Comparison of ENCODE assay signal across 13 cellular contexts in the genomic region with DNA sequence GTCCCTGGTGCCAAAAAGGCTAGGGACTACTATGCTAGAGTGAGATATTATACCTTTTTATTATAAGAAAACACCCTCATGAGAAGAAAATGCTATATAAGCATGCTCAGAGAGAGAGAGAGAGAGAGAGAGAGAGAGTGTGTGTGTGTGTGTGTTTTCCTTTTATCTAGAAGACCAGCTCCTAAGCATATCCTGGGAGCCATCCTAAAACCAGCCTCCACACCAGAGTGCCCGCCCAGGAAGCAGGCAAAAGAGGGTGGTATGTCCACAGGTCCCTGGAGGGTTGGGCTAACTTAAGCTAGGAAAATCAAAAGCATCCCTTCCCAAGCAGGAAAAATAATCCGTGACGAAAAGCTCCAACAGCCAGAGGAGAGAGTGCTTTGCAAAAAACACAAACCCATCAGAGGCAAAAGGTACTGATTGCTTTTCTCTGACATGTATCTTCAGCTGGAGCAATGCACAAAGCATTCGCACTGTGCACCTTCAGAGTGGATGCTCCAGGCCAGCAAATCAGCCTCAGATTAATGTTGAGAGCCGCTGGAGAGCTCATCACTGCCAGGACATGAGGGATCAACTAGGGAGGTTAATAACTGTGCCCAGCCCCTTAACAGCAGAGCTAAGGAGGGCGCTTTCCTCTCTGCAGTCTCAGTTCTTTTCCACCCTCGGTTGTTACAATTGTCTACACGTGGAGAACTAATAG.
DNase-seq lines count a peak whose midpoint lies in the region; ATAC-seq and TF ChIP-seq lines count a peak whose summit lies in the region.
"Had no signal": no experiment of that assay in that cellular context is flagged by ENCODE, and none has a peak within 500 bp of the region (broad histone marks: within the 10 kb centered on the region; RNA-seq: fewer than 3 reads in every experiment).

No MANE protein-coding gene starts in this region.

- DNase-seq in NCI-H2227 treated with DMSO at 0.1 percent for 48 hours (lab: John Stamatoyannopoulos, UW): peak; percentile 55
- no peak for DNase-seq in PC-3
- DNase-seq in fibroblast of gingiva (ENCODE audit: low read depth): peak; percentile 7
- no peak for DNase-seq in NCI-H146 treated with DMSO at 0.1 percent for 48 hours (lab: John Stamatoyannopoulos, UW; ENCODE audit: unreplicated experiment)
- no peak for DNase-seq in NCI-H510A (lab: John Stamatoyannopoulos, UW)
- DNase-seq in Right ventricle myocardium superior: no peak
- DNase-seq: ACHN, DND-41, H9, NCI-H187 treated with DMSO at 0.1 percent for 48 hours, NCI-H345 had no signal

- H3K27ac ChIP-seq in PC-3 (ENCODE audit: low read length): no peak overlapping the region
- H3K27ac ChIP-seq: SJSA1 had no signal

- no peak overlapping the region for H3K9ac ChIP-seq in PC-3 (ENCODE audit: low read length)

- peaks cover 13% of the 10 kb centered on the region for H3K4me1 ChIP-seq in PC-3 (ENCODE audit: insufficient read depth, low read length)
- H3K4me1 ChIP-seq: SJSA1 had no signal

- peak; percentile 18 for ATAC-seq in PC-3
- ATAC-seq in GM18858 (IDR thresholded peaks at IDR 0.05; ENCODE audit: unreplicated experiment): no peak
- no peak for ATAC-seq in Right ventricle myocardium superior (ENCODE audit: poor library complexity)

- H3K79me2 ChIP-seq in PC-3 (ENCODE audit: low read length): no peaks in the 10 kb centered on the region

- no peak for TF ChIP-seq CTCF in PC-3 (conservative IDR thresholded peaks at IDR 0.05; ENCODE audit: low read depth, low read length)

- no TSS peak for BruUV-seq in PC-3 (replicated peaks; lab: Mats Ljungman, UMichigan)

- no peaks in the 10 kb centered on the region for H3K36me3 ChIP-seq in PC-3 (ENCODE audit: low read depth, low read length)
- H3K36me3 ChIP-seq: SJSA1 had no signal

- intact Hi-C loops in PC-3 (cut with micrococcal nuclease) (no loop called here), Right ventricle myocardium superior (cut with DNase I) (no loop called here)

- no peaks in the 10 kb centered on the region for H3K9me3 ChIP-seq in PC-3 (ENCODE audit: low read length)
- H3K9me3 ChIP-seq: SJSA1 had no signal

- CTCF ChIA-PET in PC-3 (lab: Charles Lee): interaction anchor here (0.6 to 0.7 kb wide), 2 partner anchors 243 to 379 kb away, joined by 3 read pairs; no protein-coding TSS in a partner anchor

- H2AFZ ChIP-seq in PC-3 (ENCODE audit: low read length): no peak overlapping the region

- POLR2A ChIA-PET in PC-3 (lab: Charles Lee; ENCODE audit: unreplicated experiment): interaction anchor here (0.6 kb wide), 1 partner anchor 330 kb away, joined by 5 read pairs; no protein-coding TSS in a partner anchor

- no peaks in the 10 kb centered on the region for H4K20me1 ChIP-seq in PC-3 (ENCODE audit: low read length)

- H3K9me2 ChIP-seq in PC-3 (replicated peaks; ENCODE audit: low read length): no peaks in the 10 kb centered on the region

- no peak overlapping the region for H3K4me3 ChIP-seq in PC-3 (ENCODE audit: low read length)
- H3K4me3 ChIP-seq: SJSA1 had no signal

- H3F3A ChIP-seq in PC-3 (ENCODE audit: low read length, unreplicated experiment): no peaks in the 10 kb centered on the region

- no peak overlapping the region for H3K4me2 ChIP-seq in PC-3 (ENCODE audit: low read length)

- H3K27me3 ChIP-seq in PC-3 (ENCODE audit: low read length): no peaks in the 10 kb centered on the region
- H3K27me3 ChIP-seq: SJSA1 had no signal

Comparison
In these comparisons a context has a peak if more than half of its experiments do, and no peak if none do; other contexts are left out.
1. DNase-seq: peak in NCI-H2227 treated with DMSO at 0.1 percent for 48 hours (single experiment) and fibroblast of gingiva (single experiment); none in PC-3 (single experiment), NCI-H146 treated with DMSO at 0.1 percent for 48 hours (single experiment), NCI-H510A (single experiment) and Right ventricle myocardium superior (single experiment).